Comparison of ENCODE assay signal across 19 cellular contexts in the genomic region with DNA sequence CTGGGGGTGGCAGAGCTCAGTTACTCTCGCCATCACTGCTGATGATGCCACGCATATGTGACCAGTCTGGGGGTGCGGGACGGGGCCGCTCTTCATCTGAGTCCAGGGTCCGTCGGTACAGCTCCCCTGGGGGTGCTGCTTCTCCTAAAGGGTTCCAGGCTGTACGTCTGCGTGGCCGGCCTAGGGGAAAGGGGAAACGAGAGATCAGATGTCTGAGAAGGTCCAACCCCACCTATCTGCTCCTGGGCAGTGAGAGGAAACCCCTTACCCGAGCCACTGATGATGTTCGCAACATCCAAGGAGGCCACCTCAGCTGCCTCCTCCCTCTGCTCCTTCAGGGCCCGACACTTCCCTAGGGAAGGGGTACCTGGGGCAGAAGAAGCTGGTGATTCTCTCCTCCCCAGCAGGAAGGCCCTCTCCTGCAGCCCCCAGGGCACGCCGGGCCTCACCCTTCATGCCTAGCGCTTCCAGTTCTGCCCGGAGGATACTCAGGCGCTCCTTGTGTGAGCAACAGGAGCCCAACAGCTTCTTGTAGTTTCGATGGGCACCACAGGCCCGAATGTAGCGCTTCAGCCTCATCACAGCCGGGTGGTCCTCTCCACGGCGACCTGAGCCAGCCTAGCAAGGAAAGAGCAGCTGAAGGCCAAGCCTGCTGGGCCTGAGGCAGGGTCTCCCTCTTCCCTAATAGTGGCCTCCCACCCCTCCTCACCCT. TPM values are rescaled to one million over a fixed set of nuclear protein-coding genes. Genes with fewer than 3 reads are reported as not detected.
DNase-seq lines count a peak whose midpoint lies in the region; ATAC-seq, FAIRE-seq and TF ChIP-seq lines count a peak whose summit lies in the region.
"Had no signal": no experiment of that assay in that cellular context is flagged by ENCODE, and none has a peak within 500 bp of the region (broad histone marks: within the 10 kb centered on the region; RNA-seq: fewer than 3 reads in every experiment).

No MANE protein-coding gene starts in this region.

- H3K4me3 ChIP-seq in mammary epithelial cell (replicated peaks in 1 of 3; ENCODE audit: insufficient read depth in 1 of 3, low read depth in 2 of 3, low read length in 3 of 3), result no peak overlapping the region
- peak overlapping the region; percentile 97 for H3K4me3 ChIP-seq in Loucy (ENCODE audit: low read length, poor library complexity, severe bottlenecking)
- no peak overlapping the region for H3K4me3 ChIP-seq in K562
- no peak overlapping the region for H3K4me3 ChIP-seq in coronary artery
- no peak overlapping the region for H3K4me3 ChIP-seq in small intestine (ENCODE audit: low read depth in 1 of 2, low read length in 2 of 2)
- H3K4me3 ChIP-seq: SK-N-MC, vagina had no signal

- no peak overlapping the region for H3K4me3 Mint-ChIP-seq in MCF 10A (ENCODE audit: unreplicated experiment)
- peak overlapping the region; percentile 98 for H3K4me3 Mint-ChIP-seq in stimulated activated effector memory CD8-positive, alpha-beta T cell treated with anti-CD3 and anti-CD28 coated beads, Interleukin-12 subunit alpha, Interleukin-12 subunit beta, amount 100 ng/mL, for 72 hours

- H3K27me3 Mint-ChIP-seq in MCF 10A (ENCODE audit: insufficient read depth, unreplicated experiment), result no peaks in the 10 kb centered on the region

- 0 out of 2 replicates have a peak, but pooled peaks cover 3% of the 10 kb centered on the region for H3F3A ChIP-seq in Loucy (ENCODE audit: low read depth)

- H3K4me1 ChIP-seq in mammary epithelial cell (ENCODE audit: insufficient read depth, low read length) (peaks cover 23% of the 10 kb centered on the region), Loucy (ENCODE audit: insufficient read depth, low read length, poor library complexity, severe bottlenecking) (peaks cover 19% of the 10 kb centered on the region), K562 (replicated peaks in 1 of 2; ENCODE audit: control insufficient read depth in 2 of 2, insufficient read depth in 2 of 2, low read length in 2 of 2) (peaks cover 16 to 49% of the 10 kb centered on the region in 2 experiments; a peak in 4 of 5 replicates), small intestine (ENCODE audit: control insufficient read depth in 2 of 2, insufficient read depth in 1 of 2, low read depth in 1 of 2, low read length in 1 of 2) (peaks cover 2 to 7% of the 10 kb centered on the region in 2 donors)

- H3K36me3 Mint-ChIP-seq in MCF 10A (ENCODE audit: insufficient read depth, unreplicated experiment), result peaks cover 41% of the 10 kb centered on the region
- peaks cover 94% of the 10 kb centered on the region for H3K36me3 Mint-ChIP-seq in stimulated activated effector memory CD8-positive, alpha-beta T cell treated with anti-CD3 and anti-CD28 coated beads, Interleukin-12 subunit alpha, Interleukin-12 subunit beta, amount 100 ng/mL, for 72 hours

- DNase-seq in MCF 10A (ENCODE audit: unreplicated experiment) (no peak), mammary epithelial cell (no peak), K562 (ENCODE audit: extremely low read depth in 1 of 4, low spot score in 3 of 4) (no peak), coronary artery (ENCODE audit: low spot score) (no peak), OCI-M2 (lab: John Stamatoyannopoulos, UW; ENCODE audit: unreplicated experiment) (no peak), small intestine (no peak)
- no peak for DNase-seq in stimulated activated effector memory CD8-positive, alpha-beta T cell treated with anti-CD3 and anti-CD28 coated beads, Interleukin-12 subunit alpha, Interleukin-12 subunit beta, amount 100 ng/mL, for 72 hours (ENCODE audit: low spot score in 2 of 2)
- DNase-seq: COR-L47, NCI-H2029, NCI-H510A treated with DMSO at 0.1 percent for 48 hours, nucleus accumbens had no signal

- no peak for TF ChIP-seq CTCF in MCF 10A (IDR thresholded peaks at IDR 0.05; ENCODE audit: unreplicated experiment)
- TF ChIP-seq CTCF in mammary epithelial cell (conservative IDR thresholded peaks at IDR 0.05 in 1 of 2, IDR thresholded peaks at IDR 0.05 in 1 of 2; ENCODE audit: extremely low read depth in 1 of 2, insufficient read depth in 1 of 2, low read depth in 1 of 2, low read length in 2 of 2), result no peak
- TF ChIP-seq CTCF in Loucy (conservative IDR thresholded peaks at IDR 0.05; ENCODE audit: low read length), result no peak
- no peak for TF ChIP-seq CTCF in K562 (IDR thresholded peaks at IDR 0.05 in 2 of 3, conservative IDR thresholded peaks at IDR 0.05 in 1 of 3; ENCODE audit: insufficient read depth in 2 of 3, low read depth in 1 of 3, low read length in 3 of 3)
- TF ChIP-seq CTCF in coronary artery (IDR thresholded peaks at IDR 0.05), result no peak

- H3K4me2 ChIP-seq in mammary epithelial cell (ENCODE audit: insufficient read depth, low read depth, low read length) (no peak overlapping the region), Loucy (ENCODE audit: low read depth, low read length, poor library complexity, severe bottlenecking) (peak overlapping the region; percentile 84), K562 (ENCODE audit: insufficient read depth, low read length) (no peak overlapping the region)

- WGBS in mammary epithelial cell (ENCODE audit: low coverage, missing lambda C conversion rate), result 91% methylated on average over 24 of the region's 25 CpGs
- WGBS in K562 (ENCODE audit: insufficient coverage, low coverage, missing lambda C conversion rate), result 91% methylated on average over 24 of the region's 25 CpGs
- WGBS in small intestine, 3 donors, result 90 to 93% (median 91%) methylated on average over 24 to 25 of the region's 25 CpGs

- ATAC-seq in K562, result no peak
- no peak for ATAC-seq in stimulated activated effector memory CD8-positive, alpha-beta T cell treated with anti-CD3 and anti-CD28 coated beads, Interleukin-12 subunit alpha, Interleukin-12 subunit beta, amount 100 ng/mL, for 72 hours

- TF ChIP-seq POLR2A in K562 (conservative IDR thresholded peaks at IDR 0.05), result no peak

- no peaks in the 10 kb centered on the region for H3K9me3 Mint-ChIP-seq in MCF 10A (ENCODE audit: unreplicated experiment)
- H3K9me3 Mint-ChIP-seq in stimulated activated effector memory CD8-positive, alpha-beta T cell treated with anti-CD3 and anti-CD28 coated beads, Interleukin-12 subunit alpha, Interleukin-12 subunit beta, amount 100 ng/mL, for 72 hours, result no peaks in the 10 kb centered on the region

- H3K27me3 ChIP-seq in mammary epithelial cell (ENCODE audit: insufficient read depth, low read length), result no peaks in the 10 kb centered on the region
- no peaks in the 10 kb centered on the region for H3K27me3 ChIP-seq in Loucy (ENCODE audit: insufficient read depth, low read length, poor library complexity, severe bottlenecking)
- no peaks in the 10 kb centered on the region for H3K27me3 ChIP-seq in K562 (ENCODE audit: control insufficient read depth in 2 of 2, insufficient read depth in 2 of 2, low read length in 2 of 2)
- H3K27me3 ChIP-seq in small intestine (ENCODE audit: control insufficient read depth in 2 of 2, insufficient read depth in 2 of 2, low read length in 2 of 2), result no peaks in the 10 kb centered on the region
- H3K27me3 ChIP-seq: vagina had no signal

- FAIRE-seq in K562 (lab: Jason Lieb, UNC), result no peak
- no peak for FAIRE-seq in small intestine (lab: Jason Lieb, UNC)
- FAIRE-seq: islet of Langerhans had no signal

- BruUV-seq in MCF 10A (replicated peaks; lab: Mats Ljungman, UMichigan) (no TSS peak), mammary epithelial cell (replicated peaks; lab: Mats Ljungman, UMichigan) (no TSS peak), K562 (replicated peaks; lab: Mats Ljungman, UMichigan) (no TSS peak)

- no peaks in the 10 kb centered on the region for H3K9me3 ChIP-seq in mammary epithelial cell (replicated peaks; ENCODE audit: insufficient read depth, low read length)
- no peaks in the 10 kb centered on the region for H3K9me3 ChIP-seq in Loucy (ENCODE audit: insufficient read depth, low read depth, low read length)
- no peaks in the 10 kb centered on the region for H3K9me3 ChIP-seq in K562 (replicated peaks; ENCODE audit: control insufficient read depth, insufficient read depth, low read depth, low read length)
- H3K9me3 ChIP-seq in small intestine (ENCODE audit: control insufficient read depth, low read depth), result no peaks in the 10 kb centered on the region
- H3K9me3 ChIP-seq: vagina had no signal

- CTCF ChIA-PET in MCF 10A (lab: Yijun Ruan, JAX), result interaction anchor here (0.6 to 1.0 kb wide), 8 partner anchors 10 to 270 kb away, joined by 3 to 6 read pairs (median 3); no protein-coding TSS in a partner anchor
- CTCF ChIA-PET in mammary epithelial cell (lab: Charles Lee; ENCODE audit: low non-redundant PET), result no interaction called here
- CTCF ChIA-PET in K562 (lab: Yijun Ruan, JAX; ENCODE audit: low intra/inter-chr PET ratio), result no interaction called here

- no peak for TF ChIP-seq RAD21 in K562 (CRISPR knock-in tag; conservative IDR thresholded peaks at IDR 0.05 in 1 of 2, IDR thresholded peaks at IDR 0.05 in 1 of 2)

- peaks cover 11% of the 10 kb centered on the region for H3K4me1 Mint-ChIP-seq in MCF 10A (ENCODE audit: insufficient read depth, unreplicated experiment)
- peaks cover 34% of the 10 kb centered on the region for H3K4me1 Mint-ChIP-seq in stimulated activated effector memory CD8-positive, alpha-beta T cell treated with anti-CD3 and anti-CD28 coated beads, Interleukin-12 subunit alpha, Interleukin-12 subunit beta, amount 100 ng/mL, for 72 hours

- intact Hi-C loops in MCF 10A (cut with micrococcal nuclease), result no loop called here
- intact Hi-C loops in mammary epithelial cell (cut with micrococcal nuclease), result loop anchor here (10.0 kb wide), 2 partner anchors 71 to 289 kb away; a partner anchor contains a TSS
- intact Hi-C loops in K562 (cut with micrococcal nuclease), result no loop called here

- H3K9ac ChIP-seq in mammary epithelial cell (ENCODE audit: insufficient read depth, low read length), result no peak overlapping the region
- peak overlapping the region; percentile 98 for H3K9ac ChIP-seq in Loucy (ENCODE audit: low read depth, low read length, poor library complexity, severe bottlenecking)
- H3K9ac ChIP-seq in K562 (ENCODE audit: insufficient read depth in 1 of 2, low read depth in 2 of 2, low read length in 2 of 2), result peak overlapping the region in 1 of 2 experiments; percentile 63; a peak in 2 of 4 replicates

- H3K9me1 ChIP-seq in K562 (ENCODE audit: control insufficient read depth, insufficient read depth, low read length), result no peaks in the 10 kb centered on the region

- no peaks in the 10 kb centered on the region for H4K20me1 ChIP-seq in mammary epithelial cell (ENCODE audit: insufficient read depth, low read length)
- peaks cover 11% of the 10 kb centered on the region for H4K20me1 ChIP-seq in Loucy (ENCODE audit: insufficient read depth, low read length, poor library complexity, severe bottlenecking)
- no peaks in the 10 kb centered on the region for H4K20me1 ChIP-seq in K562 (replicated peaks; ENCODE audit: control insufficient read depth, insufficient read depth, low read length)

- in situ Hi-C loops in mammary epithelial cell (cut with MboI; ENCODE audit: low sequenced_read_pairs in 2 of 2) (no loop called here), K562 (cut with MboI) (no loop called here)

- H3K36me3 ChIP-seq in mammary epithelial cell (ENCODE audit: insufficient read depth, low read length) (peaks cover 12% of the 10 kb centered on the region), Loucy (ENCODE audit: insufficient read depth, low read length) (peaks cover 38% of the 10 kb centered on the region; the same call in 1 of the 2 replicates), K562 (ENCODE audit: control insufficient read depth, insufficient read depth, low read length) (peaks cover 66% of the 10 kb centered on the region), small intestine (ENCODE audit: control insufficient read depth in 2 of 2, insufficient read depth in 2 of 2, low read length in 2 of 2) (peaks cover 8 to 11% of the 10 kb centered on the region in 2 donors)

- TF ChIP-seq EP300 in K562 (IDR thresholded peaks at IDR 0.05; ENCODE audit: low read length), result no peak

- no peaks in the 10 kb centered on the region for H3K9me2 ChIP-seq in Loucy (replicated peaks; ENCODE audit: low read depth, low read length)

- POLR2A ChIA-PET in MCF 10A (lab: Yijun Ruan, JAX) (interaction anchor here (0.5 to 5.0 kb wide), 10 partner anchors 8 to 177 kb away, joined by 3 to 72 read pairs (median 3); a partner anchor contains a TSS), K562 (lab: Yijun Ruan, JAX) (interaction anchor here (0.5 to 4.2 kb wide), 10 partner anchors 11 to 305 kb away, joined by 3 to 20 read pairs (median 6); no protein-coding TSS in a partner anchor)

- peaks cover 19% of the 10 kb centered on the region for H3K79me2 ChIP-seq in mammary epithelial cell (ENCODE audit: insufficient read depth, low read length)
- H3K79me2 ChIP-seq in Loucy (ENCODE audit: insufficient read depth, low read length), result peaks cover 36% of the 10 kb centered on the region
- H3K79me2 ChIP-seq in K562 (ENCODE audit: control insufficient read depth, insufficient read depth, low read length), result peaks cover 15% of the 10 kb centered on the region

- H3K27ac ChIP-seq in mammary epithelial cell (ENCODE audit: insufficient read depth, low read depth, low read length) (no peak overlapping the region), K562 (ENCODE audit: extremely low read depth, low read depth, low read length) (no peak overlapping the region), coronary artery (no peak overlapping the region), small intestine (ENCODE audit: low read depth in 1 of 2, low read length in 1 of 2) (no peak overlapping the region)
- H3K27ac ChIP-seq: vagina had no signal

- dilution Hi-C loops in mammary epithelial cell (cut with HindIII; ENCODE audit: low sequenced_read_pairs), result no loop called here

- H3K27ac Mint-ChIP-seq in MCF 10A (ENCODE audit: low read depth, unreplicated experiment), result peak overlapping the region; percentile 61
- peak overlapping the region; percentile 99 for H3K27ac Mint-ChIP-seq in stimulated activated effector memory CD8-positive, alpha-beta T cell treated with anti-CD3 and anti-CD28 coated beads, Interleukin-12 subunit alpha, Interleukin-12 subunit beta, amount 100 ng/mL, for 72 hours

- no peak overlapping the region for H2AFZ ChIP-seq in mammary epithelial cell (ENCODE audit: low read depth, low read length)
- no peak overlapping the region for H2AFZ ChIP-seq in Loucy (ENCODE audit: low read length)
- H2AFZ ChIP-seq in K562 (ENCODE audit: low read depth, low read length), result no peak overlapping the region

RNA-seq across cellular contexts. Expression of a gene that starts 2.1 kb away (rescaled TPM):
- 12.9 and 20.7 TPM in 2 replicates for total RNA-seq in MCF 10A (2022)
- total RNA-seq in mammary epithelial cell, result 10 to 100 TPM in 1 of 2 donors, 1 to 10 TPM in 1; 4.2 to 17.2 TPM
- 9.4 TPM for polyA plus RNA-seq in mammary epithelial cell
- polyA minus RNA-seq in mammary epithelial cell, result 11.6 TPM
- total RNA-seq in K562 (2011; cell fraction: chromatin; rRNA removed; ENCODE audit: low replicate concordance), result 4.5 and 8.9 TPM in 2 replicates
- total RNA-seq in K562 (2011; cell fraction: nucleolus; rRNA removed), result 8.7 and 12.5 TPM in 2 replicates
- total RNA-seq in K562 (2011; cell fraction: nucleoplasm; rRNA removed), result 7.2 and 10.7 TPM in 2 replicates
- total RNA-seq in K562 (2014; rRNA removed), result 34.6 and 38.2 TPM in 2 replicates
- 6.7 and 8.6 TPM in 2 replicates for total RNA-seq in K562 (2014; rRNA removed; fragmentation: Illumina TruSeq; extraction: Trizol)
- total RNA-seq in K562 (2015; rRNA removed; fragmentation: Illumina TruSeq; extraction: Trizol), result 16.9 and 18.2 TPM in 2 replicates
- 27.5 and 28.2 TPM in 2 replicates for total RNA-seq in K562 (2021)
- polyA plus RNA-seq in K562 (2011; rRNA removed), result 10.6 and 13.3 TPM in 2 replicates
- 12.9 and 25.4 TPM in 2 replicates for polyA plus RNA-seq in K562 (2011; cell fraction: cytosol; rRNA removed)
- 11.5 and 18.3 TPM in 2 replicates for polyA plus RNA-seq in K562 (2011; cell fraction: nucleus; rRNA removed)
- polyA plus RNA-seq in K562 (2012), result 26.2 and 27.2 TPM in 2 replicates
- polyA plus RNA-seq in K562 (2014; fragmentation: Illumina TruSeq; extraction: Trizol), result 25.1 and 28.8 TPM in 2 replicates
- 1 to 10 TPM; 3.3 to 5.6 TPM for polyA plus RNA-seq in K562 (2014; fragmentation: Nextera tagmentation; extraction: Ambion mirVana)
- 27.3 and 38.0 TPM in 2 replicates for polyA plus RNA-seq in K562 (2014; rRNA removed)
- polyA minus RNA-seq in K562 (2011; rRNA and poly(A)+ RNA removed), result 2.8 and 3.3 TPM in 2 replicates
- 8.1 and 11.4 TPM in 2 replicates for polyA minus RNA-seq in K562 (2011; cell fraction: cytosol; rRNA and poly(A)+ RNA removed)
- 6.7 and 9.0 TPM in 2 replicates for polyA minus RNA-seq in K562 (2011; cell fraction: nucleus; rRNA and poly(A)+ RNA removed)
- polyA plus RNA-seq in small intestine, result 10 to 100 TPM; 14.6 to 15.2 (median 15.0) TPM

RNA-seq across cellular contexts. Expression of a gene that starts 2.7 kb away (rescaled TPM):
- total RNA-seq in MCF 10A (2022) (82.0 and 90.1 TPM in 2 replicates), mammary epithelial cell (10 to 100 TPM; 27.7 to 62.2 TPM), K562 (2014; rRNA removed) (75.3 and 77.4 TPM in 2 replicates), K562 (2014; rRNA removed; fragmentation: Illumina TruSeq; extraction: Trizol) (28.5 and 30.9 TPM in 2 replicates), K562 (2015; rRNA removed; fragmentation: Illumina TruSeq; extraction: Trizol) (49.3 and 51.7 TPM in 2 replicates), K562 (2021) (73.3 and 88.6 TPM in 2 replicates)
- polyA plus RNA-seq in mammary epithelial cell (31.1 TPM), K562 (2011; rRNA removed) (22.8 and 23.4 TPM in 2 replicates), K562 (2014; fragmentation: Illumina TruSeq; extraction: Trizol) (102 and 107 TPM in 2 replicates), K562 (2014; fragmentation: Nextera tagmentation; extraction: Ambion mirVana) (under 1 TPM; 0.31 to 0.56 TPM), K562 (2014; rRNA removed) (71.2 and 75.1 TPM in 2 replicates), small intestine (10 to 100 TPM; 49.2 to 80.4 (median 55.1) TPM)
- 94.8 TPM for polyA minus RNA-seq in mammary epithelial cell
- 24.7 and 53.3 TPM in 2 replicates for total RNA-seq in K562 (2011; cell fraction: chromatin; rRNA removed; ENCODE audit: low replicate concordance)
- 38.0 and 39.7 TPM in 2 replicates for total RNA-seq in K562 (2011; cell fraction: nucleolus; rRNA removed)
- total RNA-seq in K562 (2011; cell fraction: nucleoplasm; rRNA removed), result 35.7 and 40.2 TPM in 2 replicates
- 21.9 and 35.3 TPM in 2 replicates for polyA plus RNA-seq in K562 (2011; cell fraction: cytosol; rRNA removed)
- polyA plus RNA-seq in K562 (2011; cell fraction: nucleus; rRNA removed), result 42.2 and 55.5 TPM in 2 replicates
- 59.8 and 63.9 TPM in 2 replicates for polyA plus RNA-seq in K562 (2012)
- 5.5 and 6.6 TPM in 2 replicates for polyA minus RNA-seq in K562 (2011; rRNA and poly(A)+ RNA removed)
- polyA minus RNA-seq in K562 (2011; cell fraction: cytosol; rRNA and poly(A)+ RNA removed), result 11.0 and 17.1 TPM in 2 replicates
- polyA minus RNA-seq in K562 (2011; cell fraction: nucleus; rRNA and poly(A)+ RNA removed), result 12.3 and 14.2 TPM in 2 replicates

RNA-seq across cellular contexts. Expression of a gene that starts 17.5 kb away (rescaled TPM):
- 1.2 TPM in 2 replicates for total RNA-seq in MCF 10A (2022)
- total RNA-seq in mammary epithelial cell, result under 1 TPM in 1 of 2 donors, not detected in 1; 0.89 TPM
- polyA plus RNA-seq in mammary epithelial cell, result 0.31 TPM
- polyA minus RNA-seq in mammary epithelial cell, result not detected
- 1.4 and 2.0 TPM in 2 replicates for total RNA-seq in K562 (2011; cell fraction: chromatin; rRNA removed; ENCODE audit: low replicate concordance)
- total RNA-seq in K562 (2011; cell fraction: nucleolus; rRNA removed), result 0.79 and 1.2 TPM in 2 replicates
- total RNA-seq in K562 (2011; cell fraction: nucleoplasm; rRNA removed), result 0.44 and 0.99 TPM in 2 replicates
- total RNA-seq in K562 (2014; rRNA removed), result not detected in 2 replicates
- total RNA-seq in K562 (2014; rRNA removed; fragmentation: Illumina TruSeq; extraction: Trizol), result 0.07 and 0.22 TPM in 2 replicates
- total RNA-seq in K562 (2015; rRNA removed; fragmentation: Illumina TruSeq; extraction: Trizol), result 0.11 and 0.29 TPM in 2 replicates
- 0.38 and 0.47 TPM in 2 replicates for total RNA-seq in K562 (2021)
- polyA plus RNA-seq in K562 (2011; rRNA removed), result 0.31 and 0.79 TPM in 2 replicates
- polyA plus RNA-seq in K562 (2011; cell fraction: cytosol; rRNA removed), result 0.55 and 1.5 TPM in 2 replicates
- polyA plus RNA-seq in K562 (2011; cell fraction: nucleus; rRNA removed), result 3.4 and 4.3 TPM in 2 replicates
- 0.70 and 0.80 TPM in 2 replicates for polyA plus RNA-seq in K562 (2012)
- 0.21 and 0.27 TPM in 2 replicates for polyA plus RNA-seq in K562 (2014; fragmentation: Illumina TruSeq; extraction: Trizol)
- polyA plus RNA-seq in K562 (2014; fragmentation: Nextera tagmentation; extraction: Ambion mirVana), result under 1 TPM; 0.03 to 0.23 TPM
- polyA plus RNA-seq in K562 (2014; rRNA removed), result 0.36 and 2.6 TPM in 2 replicates
- 0.51 TPM in 1 of 2 replicates, not detected in the other for polyA minus RNA-seq in K562 (2011; rRNA and poly(A)+ RNA removed)
- polyA minus RNA-seq in K562 (2011; cell fraction: cytosol; rRNA and poly(A)+ RNA removed), result not detected in 2 replicates
- 0.13 and 0.67 TPM in 2 replicates for polyA minus RNA-seq in K562 (2011; cell fraction: nucleus; rRNA and poly(A)+ RNA removed)
- 1 to 10 TPM in 2 of 3 donors, not detected in 1; 1.3 to 1.6 TPM for polyA plus RNA-seq in small intestine
- total RNA-seq: G401 had no signal

RNA-seq across cellular contexts. Expression of a gene that starts 19.7 kb away (rescaled TPM):
- total RNA-seq in MCF 10A (2022), result 29.3 and 33.1 TPM in 2 replicates
- 10 to 100 TPM; 39.7 to 40.8 TPM for total RNA-seq in mammary epithelial cell
- polyA plus RNA-seq in mammary epithelial cell, result 16.2 TPM
- 16.7 TPM for polyA minus RNA-seq in mammary epithelial cell
- total RNA-seq in K562 (2011; cell fraction: chromatin; rRNA removed; ENCODE audit: low replicate concordance), result 84.4 and 156 TPM in 2 replicates
- total RNA-seq in K562 (2011; cell fraction: nucleolus; rRNA removed), result 84.5 and 93.2 TPM in 2 replicates
- 82.3 and 98.5 TPM in 2 replicates for total RNA-seq in K562 (2011; cell fraction: nucleoplasm; rRNA removed)
- total RNA-seq in K562 (2014; rRNA removed), result 29.3 and 33.3 TPM in 2 replicates
- 7.1 and 8.5 TPM in 2 replicates for total RNA-seq in K562 (2014; rRNA removed; fragmentation: Illumina TruSeq; extraction: Trizol)
- 20.1 and 21.7 TPM in 2 replicates for total RNA-seq in K562 (2015; rRNA removed; fragmentation: Illumina TruSeq; extraction: Trizol)
- total RNA-seq in K562 (2021), result 34.0 and 41.8 TPM in 2 replicates
- 13.7 and 19.6 TPM in 2 replicates for polyA plus RNA-seq in K562 (2011; rRNA removed)
- polyA plus RNA-seq in K562 (2011; cell fraction: cytosol; rRNA removed), result 13.2 and 20.8 TPM in 2 replicates
- 76.1 and 109 TPM in 2 replicates for polyA plus RNA-seq in K562 (2011; cell fraction: nucleus; rRNA removed)
- 20.2 and 35.5 TPM in 2 replicates for polyA plus RNA-seq in K562 (2012)
- polyA plus RNA-seq in K562 (2014; fragmentation: Illumina TruSeq; extraction: Trizol), result 11.6 and 16.5 TPM in 2 replicates
- polyA plus RNA-seq in K562 (2014; fragmentation: Nextera tagmentation; extraction: Ambion mirVana), result under 1 TPM; 0.10 to 0.11 TPM
- 22.6 and 27.7 TPM in 2 replicates for polyA plus RNA-seq in K562 (2014; rRNA removed)
- polyA minus RNA-seq in K562 (2011; rRNA and poly(A)+ RNA removed), result 12.5 and 15.8 TPM in 2 replicates
- 15.7 and 17.3 TPM in 2 replicates for polyA minus RNA-seq in K562 (2011; cell fraction: cytosol; rRNA and poly(A)+ RNA removed)
- 23.2 and 31.2 TPM in 2 replicates for polyA minus RNA-seq in K562 (2011; cell fraction: nucleus; rRNA and poly(A)+ RNA removed)
- polyA plus RNA-seq in small intestine, result 10 to 100 TPM; 21.6 to 30.0 (median 28.0) TPM

RNA-seq across cellular contexts. Expression of a gene that starts 29.7 kb away (rescaled TPM):
- total RNA-seq in MCF 10A (2022) (not detected in 2 replicates), mammary epithelial cell (not detected), K562 (2014; rRNA removed) (not detected in 2 replicates), K562 (2014; rRNA removed; fragmentation: Illumina TruSeq; extraction: Trizol) (not detected in 2 replicates), K562 (2015; rRNA removed; fragmentation: Illumina TruSeq; extraction: Trizol) (not detected in 2 replicates), K562 (2021) (not detected in 2 replicates)
- polyA plus RNA-seq in mammary epithelial cell (not detected), K562 (2011; rRNA removed) (not detected in 2 replicates), K562 (2014; fragmentation: Illumina TruSeq; extraction: Trizol) (not detected in 2 replicates), K562 (2014; fragmentation: Nextera tagmentation; extraction: Ambion mirVana) (not detected), K562 (2014; rRNA removed) (not detected in 2 replicates), small intestine (not detected)
- not detected for polyA minus RNA-seq in mammary epithelial cell
- not detected in 2 replicates for total RNA-seq in K562 (2011; cell fraction: chromatin; rRNA removed; ENCODE audit: low replicate concordance)
- total RNA-seq in K562 (2011; cell fraction: nucleolus; rRNA removed), result not detected in 2 replicates
- total RNA-seq in K562 (2011; cell fraction: nucleoplasm; rRNA removed), result not detected in 2 replicates
- not detected in 2 replicates for polyA plus RNA-seq in K562 (2011; cell fraction: cytosol; rRNA removed)
- polyA plus RNA-seq in K562 (2011; cell fraction: nucleus; rRNA removed), result not detected in 2 replicates
- not detected in 2 replicates for polyA plus RNA-seq in K562 (2012)
- not detected in 2 replicates for polyA minus RNA-seq in K562 (2011; rRNA and poly(A)+ RNA removed)
- polyA minus RNA-seq in K562 (2011; cell fraction: cytosol; rRNA and poly(A)+ RNA removed), result not detected in 2 replicates
- polyA minus RNA-seq in K562 (2011; cell fraction: nucleus; rRNA and poly(A)+ RNA removed), result not detected in 2 replicates
- total RNA-seq: chondrocyte, G401, OCI-LY7, subcutaneous adipose tissue, vagina had no signal
